23 cellular contexts compared by ENCODE assay signal in genomic region chr15:60116456-60117089, GRCh38.
A peak's percentile ranks its signal among the peaks of the same experiment; 100 is the strongest.
DNase-seq lines count a peak whose midpoint lies in the region; ATAC-seq and TF ChIP-seq lines count a peak whose summit lies in the region.
"Had no signal": no experiment of that assay in that cellular context is flagged by ENCODE, and none has a peak within 500 bp of the region (broad histone marks: within the 10 kb centered on the region; RNA-seq: fewer than 3 reads in every experiment).

No MANE protein-coding gene starts in this region.

- TF ChIP-seq POLR2A in thyroid gland (IDR thresholded peaks at IDR 0.05) = no peak

- H3K27me3 ChIP-seq in OCI-LY3 (ENCODE audit: low read depth, low read length) = no peaks in the 10 kb centered on the region
- H3K27me3 ChIP-seq in ectodermal cell (ENCODE audit: control insufficient read depth, insufficient read depth, low read length, poor library complexity, severe bottlenecking) = no peaks in the 10 kb centered on the region
- H3K27me3 ChIP-seq in thyroid gland = no peaks in the 10 kb centered on the region
- H3K27me3 ChIP-seq: BLaER1 treated with 17β-estradiol and CSF1 and Interleukin-3, amounts not matched to agents 10 nM and 100 nM had no signal

- peak overlapping the region; percentile 39 for H3K9ac ChIP-seq in OCI-LY3 (ENCODE audit: low read length)
- H3K9ac ChIP-seq: BLaER1 treated with 17β-estradiol and CSF1 and Interleukin-3, amounts not matched to agents 10 nM and 100 nM; parathyroid adenoma had no signal

- DNase-seq in activated T-cell treated with anti-CD3 and anti-CD28 coated beads, Interleukin-2, amount 50 U/mL, for 72 hours = no peak
- DNase-seq in activated T-cell treated with anti-CD3 and anti-CD28 coated beads for 4 hours (no peak), thyroid gland (no peak), NCI-H146 (lab: John Stamatoyannopoulos, UW) (no peak), dedifferentiated amniotic fluid mesenchymal stem cell (ENCODE audit: extremely low spot score) (no peak)
- DNase-seq: activated CD8-positive, alpha-beta T cell treated with anti-CD3 and anti-CD28 coated beads, Interleukin-2, amount 10 ng/mL, durations not matched to agents 7 days and 5 days; activated gamma-delta T cell; brain microvascular endothelial cell; effector CD4-positive, alpha-beta T cell; H7; KBM-7; lower lobe of right lung; mucosa of descending colon; NCI-H2171; small intestine; stimulated activated CD4-positive, alpha-beta T cell treated with anti-CD3 and anti-CD28 coated beads, Interleukin-1b, Interleukin-23, amount 100 ng/mL, for 48 hours; stimulated activated CD8-positive, alpha-beta memory T cell treated with anti-CD3 and anti-CD28 coated beads, Interleukin-4, amount 100 ng/mL, for 48 hours; transverse colon had no signal

- H3K4me3 ChIP-seq in OCI-LY3 (ENCODE audit: low read length) = peak overlapping the region; percentile 55
- H3K4me3 ChIP-seq in ectodermal cell (ENCODE audit: insufficient read depth, low read depth, low read length) = peak overlapping the region; percentile 35
- no peak overlapping the region for H3K4me3 ChIP-seq in thyroid gland (replicated peaks in 1 of 3)
- H3K4me3 ChIP-seq: BLaER1 treated with 17β-estradiol and CSF1 and Interleukin-3, amounts not matched to agents 10 nM and 100 nM; lower lobe of right lung; mucosa of descending colon; transverse colon had no signal

- ATAC-seq in activated T-cell treated with anti-CD3 and anti-CD28 coated beads, Interleukin-2, amount 50 U/mL, for 72 hours (replicated peaks in 1 of 2) = no peak
- ATAC-seq: activated CD8-positive, alpha-beta T cell treated with anti-CD3 and anti-CD28 coated beads, Interleukin-2, amount 10 ng/mL, durations not matched to agents 7 days and 5 days; lower lobe of right lung; mucosa of descending colon; natural killer cell treated with Interleukin-12 subunit alpha and Interleukin-12 subunit beta and Interleukin-15 and Interleukin-18, amount 100 ng/mL, for 72 hours had no signal

- 60 to 83% methylated on average over 2 to 3 of the region's 3 CpGs for whole genome bisulfite sequencing in ectodermal cell, 2 experiments
- 31 to 40% methylated on average over 3 of the region's 3 CpGs for WGBS in thyroid gland, 2 donors

- H2AFZ ChIP-seq in OCI-LY3 (ENCODE audit: low read depth, low read length) = peak overlapping the region; percentile 35; the same call in 1 of the 2 replicates
- H2AFZ ChIP-seq: parathyroid adenoma had no signal

- H3K36me3 ChIP-seq in OCI-LY3 (replicated peaks; ENCODE audit: low read depth, low read length) (no peaks in the 10 kb centered on the region), ectodermal cell (ENCODE audit: control insufficient read depth, insufficient read depth, low read length) (no peaks in the 10 kb centered on the region), thyroid gland (no peaks in the 10 kb centered on the region)
- H3K36me3 ChIP-seq: BLaER1 treated with 17β-estradiol and CSF1 and Interleukin-3, amounts not matched to agents 10 nM and 100 nM; brain microvascular endothelial cell; lower lobe of right lung; transverse colon had no signal

- H3K27ac ChIP-seq in OCI-LY3 (ENCODE audit: low read length) (peak overlapping the region; percentile 99), ectodermal cell (ENCODE audit: insufficient read depth, low read depth, low read length, poor library complexity, severe bottlenecking) (no peak overlapping the region), thyroid gland (peak overlapping the region in 2 of 3 donors; percentile 47 to 57)
- H3K27ac ChIP-seq: BLaER1 treated with 17β-estradiol and CSF1 and Interleukin-3, amounts not matched to agents 10 nM and 100 nM; brain microvascular endothelial cell; lower lobe of right lung; parathyroid adenoma; transverse colon had no signal

- H3K4me2 ChIP-seq in OCI-LY3 (ENCODE audit: low read length) = peak overlapping the region; percentile 86
- H3K4me2 ChIP-seq: BLaER1 treated with 17β-estradiol and CSF1 and Interleukin-3, amounts not matched to agents 10 nM and 100 nM had no signal

- peaks cover 94% of the 10 kb centered on the region for H3K4me1 ChIP-seq in OCI-LY3 (ENCODE audit: low read length)
- H3K4me1 ChIP-seq in ectodermal cell (ENCODE audit: control insufficient read depth, insufficient read depth, low read length) = peaks cover 41% of the 10 kb centered on the region
- H3K4me1 ChIP-seq in thyroid gland = peaks cover 10 to 11% of the 10 kb centered on the region in 2 donors
- H3K4me1 ChIP-seq: lower lobe of right lung, parathyroid adenoma, transverse colon had no signal

- H3K27me3 Mint-ChIP-seq in activated T-cell treated with anti-CD3 and anti-CD28 coated beads, Interleukin-2, amount 50 U/mL, for 72 hours (ENCODE audit: low read depth) = peaks cover 13% of the 10 kb centered on the region

- H3K9me3 ChIP-seq in OCI-LY3 (ENCODE audit: insufficient read depth, low read length) (no peaks in the 10 kb centered on the region), ectodermal cell (ENCODE audit: control insufficient read depth, low read length) (no peaks in the 10 kb centered on the region), thyroid gland (no peaks in the 10 kb centered on the region)
- H3K9me3 ChIP-seq: BLaER1 treated with 17β-estradiol and CSF1 and Interleukin-3, amounts not matched to agents 10 nM and 100 nM; lower lobe of right lung; mucosa of descending colon; transverse colon had no signal

- intact Hi-C loops in thyroid gland (cut with DNase I) = no loop called here

- no peaks in the 10 kb centered on the region for H3K9me3 Mint-ChIP-seq in activated T-cell treated with anti-CD3 and anti-CD28 coated beads, Interleukin-2, amount 50 U/mL, for 72 hours
- H3K9me3 Mint-ChIP-seq: natural killer cell treated with Interleukin-12 subunit alpha and Interleukin-12 subunit beta and Interleukin-15 and Interleukin-18, amount 100 ng/mL, for 72 hours had no signal

- H3K27ac Mint-ChIP-seq in activated T-cell treated with anti-CD3 and anti-CD28 coated beads, Interleukin-2, amount 50 U/mL, for 72 hours = peak overlapping the region; percentile 81
- H3K27ac Mint-ChIP-seq: activated CD8-positive, alpha-beta T cell treated with anti-CD3 and anti-CD28 coated beads, Interleukin-2, amount 10 ng/mL, durations not matched to agents 7 days and 5 days; natural killer cell treated with Interleukin-12 subunit alpha and Interleukin-12 subunit beta and Interleukin-15 and Interleukin-18, amount 100 ng/mL, for 72 hours had no signal

- peak overlapping the region in 1 of 2 donors; percentile 59 for H3K4me3 Mint-ChIP-seq in activated T-cell treated with anti-CD3 and anti-CD28 coated beads, Interleukin-2, amount 50 U/mL, for 72 hours
- H3K4me3 Mint-ChIP-seq: activated CD8-positive, alpha-beta T cell treated with anti-CD3 and anti-CD28 coated beads, Interleukin-2, amount 10 ng/mL, durations not matched to agents 7 days and 5 days; natural killer cell treated with Interleukin-12 subunit alpha and Interleukin-12 subunit beta and Interleukin-15 and Interleukin-18, amount 100 ng/mL, for 72 hours had no signal

- TF ChIP-seq CTCF in OCI-LY3 (IDR thresholded peaks at IDR 0.05; ENCODE audit: low read depth, low read length) (no peak), thyroid gland (IDR thresholded peaks at IDR 0.05) (no peak)

- H4K20me1 ChIP-seq in OCI-LY3 (ENCODE audit: insufficient read depth, low read length) = no peaks in the 10 kb centered on the region
- H4K20me1 ChIP-seq: BLaER1 treated with 17β-estradiol and CSF1 and Interleukin-3, amounts not matched to agents 10 nM and 100 nM had no signal

- no peaks in the 10 kb centered on the region for H3K79me2 ChIP-seq in OCI-LY3 (ENCODE audit: low read length)
- H3K79me2 ChIP-seq: parathyroid adenoma had no signal

- H3K4me1 Mint-ChIP-seq in activated T-cell treated with anti-CD3 and anti-CD28 coated beads, Interleukin-2, amount 50 U/mL, for 72 hours (ENCODE audit: low read depth) = peaks cover 64% of the 10 kb centered on the region

- no peaks in the 10 kb centered on the region for H3K36me3 Mint-ChIP-seq in activated T-cell treated with anti-CD3 and anti-CD28 coated beads, Interleukin-2, amount 50 U/mL, for 72 hours (ENCODE audit: insufficient read depth in 2 of 2)
- H3K36me3 Mint-ChIP-seq: natural killer cell treated with Interleukin-12 subunit alpha and Interleukin-12 subunit beta and Interleukin-15 and Interleukin-18, amount 100 ng/mL, for 72 hours had no signal

Comparison
In these comparisons a context has a peak if more than half of its experiments do, and no peak if none do; other contexts are left out.
1. H3K4me3 ChIP-seq: peak in OCI-LY3 (single experiment) and ectodermal cell (single experiment); none in thyroid gland (0 of 3).